In the genomic region with DNA sequence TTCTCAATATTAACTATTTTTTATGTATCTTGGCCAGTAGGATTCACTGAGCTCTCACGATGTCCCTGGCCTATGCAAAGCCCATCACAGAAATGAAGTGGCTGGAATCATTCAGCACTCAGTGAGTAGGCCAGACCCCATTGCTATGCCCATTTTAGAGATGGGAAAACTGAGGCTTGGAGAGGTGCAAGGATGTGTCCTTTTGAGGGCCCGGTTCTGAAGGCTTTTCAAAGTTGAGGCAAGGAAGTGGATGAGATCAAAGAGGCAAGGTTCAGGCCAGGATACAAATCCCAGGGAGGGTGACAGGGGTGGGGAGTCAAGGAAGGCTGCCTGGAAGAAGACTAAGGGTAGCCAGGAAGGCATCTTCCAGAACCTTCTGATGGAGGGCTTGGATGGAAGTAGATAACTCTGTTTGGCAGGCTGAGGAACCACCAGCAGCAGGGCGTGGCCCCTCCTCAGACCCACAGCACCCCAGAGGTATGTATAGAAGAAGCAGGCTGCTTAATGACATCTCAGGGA, we compare ENCODE assay signal across 10 cellular contexts. TPM values are rescaled to one million over a fixed set of nuclear protein-coding genes. Genes with fewer than 3 reads are reported as not detected.
DNase-seq lines count a peak whose midpoint lies in the region; ATAC-seq and TF ChIP-seq lines count a peak whose summit lies in the region.
"Had no signal": no experiment of that assay in that cellular context is flagged by ENCODE, and none has a peak within 500 bp of the region (broad histone marks: within the 10 kb centered on the region; RNA-seq: fewer than 3 reads in every experiment).

No MANE protein-coding gene starts in this region.

- no peaks in the 10 kb centered on the region for H4K20me1 ChIP-seq in neural cell (ENCODE audit: insufficient read depth)

- WGBS in HUES64, result 88% methylated on average over 3 of the region's 3 CpGs

- POLR2A ChIA-PET in A673 (lab: Charles Lee; ENCODE audit: low non-redundant PET), result no interaction called here

- H3K27me3 ChIP-seq in A673 (replicated peaks; ENCODE audit: insufficient read depth, low read depth, low read length, poor library complexity), result no peaks in the 10 kb centered on the region
- H3K27me3 ChIP-seq in HUES64 (ENCODE audit: insufficient read depth, low read length), result no peaks in the 10 kb centered on the region
- no peaks in the 10 kb centered on the region for H3K27me3 ChIP-seq in neural cell (ENCODE audit: insufficient read depth, low read depth, low read length)

- peak overlapping the region; percentile 88 for H3K27ac ChIP-seq in A673 (ENCODE audit: low read depth, low read length, poor library complexity, severe bottlenecking)
- H3K27ac ChIP-seq in HUES64 (ENCODE audit: low read depth, low read length), result no peak overlapping the region
- H3K27ac ChIP-seq in cingulate gyrus (ENCODE audit: low read depth, low read length), result peak overlapping the region; percentile 83
- H3K27ac ChIP-seq in neural cell (ENCODE audit: low read length), result no peak overlapping the region

- TSS peak; percentile 48 for BruUV-seq in A673 (replicated peaks; lab: Mats Ljungman, UMichigan)

- no peak overlapping the region for H2AFZ ChIP-seq in neural cell (ENCODE audit: low read depth, low read length)

- no peak for DNase-seq in A673 (ENCODE audit: low spot score)
- DNase-seq in DMS114 treated with DMSO at 0.1 percent for 48 hours (lab: John Stamatoyannopoulos, UW; ENCODE audit: unreplicated experiment), result no peak
- no peak for DNase-seq in DMS53 (lab: John Stamatoyannopoulos, UW)
- no peak for DNase-seq in SW 1271 (lab: John Stamatoyannopoulos, UW)
- DNase-seq: DND-41, NCI-H2029 treated with DMSO at 0.1 percent for 48 hours had no signal

- H3K4me2 ChIP-seq in neural cell (ENCODE audit: low read length), result no peak overlapping the region

- no peaks in the 10 kb centered on the region for H3K9me2 ChIP-seq in neural cell (ENCODE audit: insufficient read depth, low read length)

- intact Hi-C loops in A673 (cut with micrococcal nuclease; ENCODE audit: unreplicated experiment), result no loop called here

- H3K4me1 ChIP-seq in A673 (ENCODE audit: insufficient read depth, low read length, poor library complexity, severe bottlenecking), result peaks cover 18% of the 10 kb centered on the region
- 0 out of 2 replicates have a peak, but pooled peaks cover 3% of the 10 kb centered on the region for H3K4me1 ChIP-seq in HUES64 (ENCODE audit: insufficient read depth, low read length)

- H3K4me3 ChIP-seq in A673 (ENCODE audit: low read depth, low read length, poor library complexity, severe bottlenecking), result peak overlapping the region; percentile 47
- H3K4me3 ChIP-seq in HUES64 (ENCODE audit: low read length), result peak overlapping the region; percentile 66; the same call in 1 of the 2 replicates
- peak overlapping the region; percentile 62 for H3K4me3 ChIP-seq in neural cell (ENCODE audit: low read length)

- H3K36me3 ChIP-seq in A673 (ENCODE audit: insufficient read depth, low read length, poor library complexity, severe bottlenecking) (no peaks in the 10 kb centered on the region), HUES64 (ENCODE audit: insufficient read depth, low read length) (no peaks in the 10 kb centered on the region), neural cell (ENCODE audit: insufficient read depth, low read length) (no peaks in the 10 kb centered on the region)

- no peak for TF ChIP-seq CTCF in A673 (conservative IDR thresholded peaks at IDR 0.05; ENCODE audit: low read depth, low read length)
- no peak for TF ChIP-seq CTCF in neural cell (IDR thresholded peaks at IDR 0.05; ENCODE audit: poor library complexity, severe bottlenecking)

- no peaks in the 10 kb centered on the region for H3K9me3 ChIP-seq in A673 (ENCODE audit: low read depth, low read length, poor library complexity, severe bottlenecking)
- H3K9me3 ChIP-seq in HUES64 (ENCODE audit: insufficient read depth, low read depth, low read length), result no peaks in the 10 kb centered on the region
- no peaks in the 10 kb centered on the region for H3K9me3 ChIP-seq in neural cell (ENCODE audit: low read length)

- CTCF ChIA-PET in A673 (lab: Charles Lee), result no interaction called here

- TF ChIP-seq RAD21 in neural cell (conservative IDR thresholded peaks at IDR 0.05), result no peak

- H3K79me2 ChIP-seq in neural cell (replicated peaks; ENCODE audit: insufficient read depth, low read length), result no peaks in the 10 kb centered on the region

- H3K9ac ChIP-seq in HUES64 (ENCODE audit: low read depth, low read length) (no peak overlapping the region), neural cell (ENCODE audit: low read length) (peak overlapping the region; percentile 55)

- H3F3A ChIP-seq in neural cell (ENCODE audit: insufficient read depth, low read length, poor library complexity, severe bottlenecking), result no peaks in the 10 kb centered on the region

- ATAC-seq in HG03095 (IDR thresholded peaks at IDR 0.05; ENCODE audit: unreplicated experiment), result no peak

- TF ChIP-seq EP300 in neural cell (conservative IDR thresholded peaks at IDR 0.05; ENCODE audit: poor library complexity, severe bottlenecking), result no peak

TF ChIP-seq in neural cell, 6 proteins besides CTCF, POLR2A, EP300 and RAD21:
- TF ChIP-seq EZH2 (IDR thresholded peaks at IDR 0.05; ENCODE audit: borderline replicate concordance, insufficient read depth, low read length, poor library complexity, severe bottlenecking), result no peak
- no peak for TF ChIP-seq MXI1 (conservative IDR thresholded peaks at IDR 0.05; ENCODE audit: poor library complexity, severe bottlenecking)
- no peak for TF ChIP-seq POLR2AphosphoS5 (IDR thresholded peaks at IDR 0.05)
- no peak for TF ChIP-seq SMC3 (conservative IDR thresholded peaks at IDR 0.05; ENCODE audit: poor library complexity)
- TF ChIP-seq REST (IDR thresholded peaks at IDR 0.05; ENCODE audit: borderline replicate concordance), result no peak
- no peak for TF ChIP-seq TAF1 (IDR thresholded peaks at IDR 0.05; ENCODE audit: low read depth)

RNA-seq across cellular contexts. Expression of gene ERCC1, which starts 18.8 kb away (rescaled TPM):
- 158 and 165 TPM in 2 replicates for total RNA-seq in A673 (2021)
- polyA plus RNA-seq in HUES64 (2013, experiment 1 of 2), result 34.4 TPM
- 45.5 TPM for polyA plus RNA-seq in HUES64 (2013, experiment 2 of 2)
- polyA plus RNA-seq in neural cell, result 69.2 and 80.8 TPM in 2 replicates
- polyA minus RNA-seq in neural cell, result 32.4 and 36.9 TPM in 2 replicates

RNA-seq across cellular contexts. Expression of gene FOSB, which starts 25.3 kb away (rescaled TPM):
- total RNA-seq in A673 (2021), result 1.0 and 1.9 TPM in 2 replicates
- 0.25 TPM for polyA plus RNA-seq in HUES64 (2013, experiment 1 of 2)
- polyA plus RNA-seq in HUES64 (2013, experiment 2 of 2), result 0.44 TPM
- polyA plus RNA-seq in neural cell, result 1.4 and 2.1 TPM in 2 replicates
- 13.8 and 14.4 TPM in 2 replicates for polyA minus RNA-seq in neural cell

RNA-seq across cellular contexts. Expression of gene POLR1G, which starts 36.0 kb away (rescaled TPM):
- 23.2 and 30.1 TPM in 2 replicates for total RNA-seq in A673 (2021)
- polyA plus RNA-seq in HUES64 (2013, experiment 1 of 2), result 22.8 TPM
- polyA plus RNA-seq in HUES64 (2013, experiment 2 of 2), result 22.9 TPM
- 2.3 and 2.4 TPM in 2 replicates for polyA plus RNA-seq in neural cell
- polyA minus RNA-seq in neural cell, result 1.7 and 2.2 TPM in 2 replicates

RNA-seq across cellular contexts. Expression of gene PPP1R13L, which starts 37.6 kb away (rescaled TPM):
- 5.5 and 8.1 TPM in 2 replicates for total RNA-seq in A673 (2021)
- 15.4 TPM for polyA plus RNA-seq in HUES64 (2013, experiment 1 of 2)
- polyA plus RNA-seq in HUES64 (2013, experiment 2 of 2), result 19.3 TPM
- 0.74 TPM in 1 of 2 replicates, not detected in the other for polyA plus RNA-seq in neural cell
- not detected in 2 replicates for polyA minus RNA-seq in neural cell

RNA-seq across cellular contexts. Expression of gene RTN2, which starts 54.4 kb away (rescaled TPM):
- total RNA-seq in A673 (2021), result 6.6 and 9.1 TPM in 2 replicates
- 17.2 TPM for polyA plus RNA-seq in HUES64 (2013, experiment 1 of 2)
- 18.8 TPM for polyA plus RNA-seq in HUES64 (2013, experiment 2 of 2)
- polyA plus RNA-seq in neural cell, result 70.3 and 83.9 TPM in 2 replicates
- 75.7 and 92.8 TPM in 2 replicates for polyA minus RNA-seq in neural cell

Comparison
In these comparisons a context has a peak if more than half of its experiments do, and no peak if none do; other contexts are left out.
1. H3K27ac ChIP-seq: peak in A673 (single experiment) and cingulate gyrus (single experiment); none in HUES64 (single experiment) and neural cell (single experiment).
2. Peak in every context shown above with its lines, with median percentiles within 50 percentile points of each other: H3K4me3 ChIP-seq.